ENCODE assay signal across 27 cellular contexts in the genomic region with DNA sequence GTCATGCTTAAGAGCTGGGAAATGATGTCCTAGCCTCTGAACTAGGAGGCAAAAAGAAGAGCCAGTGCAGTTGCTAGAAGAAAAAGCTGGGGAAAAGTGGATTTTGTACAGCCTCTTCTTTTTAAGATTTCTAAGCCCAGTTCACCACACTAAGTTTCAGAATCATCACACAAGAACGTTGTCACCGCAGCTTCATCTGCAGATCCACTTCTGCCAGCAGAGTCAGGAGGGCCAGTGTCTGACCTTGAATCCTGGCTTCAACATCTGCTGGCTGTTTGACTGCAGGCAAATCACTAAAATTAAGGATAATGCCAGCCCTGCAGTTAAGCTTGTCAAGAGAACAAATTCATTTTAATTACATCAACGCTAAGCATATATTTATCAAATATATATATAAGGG. TPM values are rescaled to one million over a fixed set of nuclear protein-coding genes. Genes with fewer than 3 reads are reported as not detected.
A peak's percentile ranks its signal among the peaks of the same experiment; 100 is the strongest.
DNase-seq lines count a peak whose midpoint lies in the region; ATAC-seq and TF ChIP-seq lines count a peak whose summit lies in the region.
"Had no signal": no experiment of that assay in that cellular context is flagged by ENCODE, and none has a peak within 500 bp of the region (broad histone marks: within the 10 kb centered on the region; RNA-seq: fewer than 3 reads in every experiment).

No MANE protein-coding gene starts in this region.

- H3K4me1 Mint-ChIP-seq in HFFc6 (ENCODE audit: low read depth) = peaks cover 37% of the 10 kb centered on the region
- H3K4me1 Mint-ChIP-seq: CD4-positive, alpha-beta memory T cell had no signal

- H3K27ac Mint-ChIP-seq in HFFc6 = peak overlapping the region; percentile 63
- H3K27ac Mint-ChIP-seq: CD4-positive, alpha-beta memory T cell had no signal

- no peaks in the 10 kb centered on the region for H3K4me1 ChIP-seq in adipocyte (ENCODE audit: control insufficient read depth, insufficient read depth, low read length)
- no peaks in the 10 kb centered on the region for H3K4me1 ChIP-seq in lower lobe of right lung
- H3K4me1 ChIP-seq: Caco-2 had no signal

- no peaks in the 10 kb centered on the region for H3K9me3 ChIP-seq in adipocyte (ENCODE audit: control insufficient read depth, low read length)
- H3K9me3 ChIP-seq in lower lobe of right lung = no peaks in the 10 kb centered on the region
- H3K9me3 ChIP-seq: BLaER1, Caco-2 had no signal

- no peaks in the 10 kb centered on the region for H3K36me3 ChIP-seq in adipocyte (ENCODE audit: control insufficient read depth, insufficient read depth, low read length, severe bottlenecking)
- no peaks in the 10 kb centered on the region for H3K36me3 ChIP-seq in lower lobe of right lung

- CTCF ChIA-PET in AG04449 (lab: Yijun Ruan, JAX) = no interaction called here

- intact Hi-C loops in lower lobe of right lung (cut with DNase I) = no loop called here

- DNase-seq in AG04449 (ENCODE audit: low read depth, low spot score) (peak; percentile 31), HFFc6 (peak; percentile 54), adipocyte (ENCODE audit: low read depth) (peak; percentile 57), glomerular visceral epithelial cell (ENCODE audit: extremely low spot score) (peak; percentile 22), lower lobe of right lung (no peak)
- DNase-seq in stimulated activated CD4-positive, alpha-beta T cell treated with anti-CD3 and anti-CD28 coated beads, Interleukin-2, amount 100 ng/mL, for 48 hours = no peak
- DNase-seq in stimulated activated CD4-positive, alpha-beta T cell treated with anti-CD3 and anti-CD28 coated beads, Interleukin-4, amount 100 ng/mL, for 4 hours = no peak
- DNase-seq: Caco-2; CD4-positive, alpha-beta memory T cell; DMS 273 treated with DMSO at 0.1 percent for 48 hours; DMS79 treated with DMSO at 0.1 percent for 48 hours; MM.1S; NCI-H1048; NCI-H1436; NCI-H1930; NCI-H226; NCI-H510A treated with DMSO at 0.1 percent for 48 hours; NCI-H774; PC-9; SHP77 treated with DMSO at 0.1 percent for 48 hours had no signal

- TF ChIP-seq CTCF in AG04449 (IDR thresholded peaks at IDR 0.05; ENCODE audit: insufficient read depth, low read length, missing control alignments) = no peak
- TF ChIP-seq CTCF in HFFc6 (IDR thresholded peaks at IDR 0.05) = no peak
- TF ChIP-seq CTCF in lower lobe of right lung (IDR thresholded peaks at IDR 0.05) = no peak

- peak overlapping the region; percentile 9; the same call in 1 of the 2 replicates for H3K4me3 Mint-ChIP-seq in HFFc6
- H3K4me3 Mint-ChIP-seq: CD4-positive, alpha-beta memory T cell had no signal

- no peaks in the 10 kb centered on the region for H3K9me3 Mint-ChIP-seq in HFFc6
- H3K9me3 Mint-ChIP-seq: CD4-positive, alpha-beta memory T cell had no signal

- no peak overlapping the region for H3K27ac ChIP-seq in lower lobe of right lung
- H3K27ac ChIP-seq: BLaER1, PC-9, RWPE1, SK-N-MC had no signal

- POLR2A ChIA-PET in AG04449 (lab: Yijun Ruan, JAX) = no interaction called here

- no peaks in the 10 kb centered on the region for H3K36me3 Mint-ChIP-seq in HFFc6 (ENCODE audit: low read depth)
- H3K36me3 Mint-ChIP-seq: CD4-positive, alpha-beta memory T cell had no signal

- no peak overlapping the region for H3K9ac ChIP-seq in adipocyte (ENCODE audit: low read length)
- H3K9ac ChIP-seq: BLaER1 had no signal

- no peaks in the 10 kb centered on the region; the same call in 1 of the 2 replicates for H3K27me3 Mint-ChIP-seq in HFFc6 (ENCODE audit: insufficient read depth)
- H3K27me3 Mint-ChIP-seq: CD4-positive, alpha-beta memory T cell had no signal

- no peak for ATAC-seq in lower lobe of right lung
- ATAC-seq: GM12878, K562 had no signal

- H3K4me3 ChIP-seq in AG04449 (ENCODE audit: low read depth, low read length) (no peak overlapping the region), adipocyte (ENCODE audit: low read length) (no peak overlapping the region), lower lobe of right lung (no peak overlapping the region)
- H3K4me3 ChIP-seq: BLaER1, GM12878, K562, PC-9, SK-N-MC had no signal

- H3K27me3 ChIP-seq in adipocyte (replicated peaks; ENCODE audit: control insufficient read depth, insufficient read depth, low read length) (no peaks in the 10 kb centered on the region), lower lobe of right lung (ENCODE audit: low read depth) (no peaks in the 10 kb centered on the region)
- H3K27me3 ChIP-seq: BLaER1 had no signal

RNA-seq across cellular contexts. Expression of gene HDC, which starts 36.2 kb away (rescaled TPM):
- total RNA-seq in HFFc6 (2021; fragmentation: NEBNext Ultra II Directional; extraction: Animal tissue kit (Norgen Biotek cat#: 25700)) = under 1 TPM in 1 of 6 experiments, not detected in 5; 0.07 TPM
- 4.8 TPM for total RNA-seq in lower lobe of right lung
- total RNA-seq: A673; Caco-2; CD4-positive, alpha-beta memory T cell; GM12878; LHCN-M2; PC-9 had no signal

RNA-seq across cellular contexts. Expression of gene SLC27A2, which starts 47.3 kb away (rescaled TPM):
- total RNA-seq in HFFc6 (2021; fragmentation: NEBNext Ultra II Directional; extraction: Animal tissue kit (Norgen Biotek cat#: 25700)) = 1 to 10 TPM in 5 of 6 experiments, under 1 TPM in 1; 0.87 to 2.0 (median 1.3) TPM
- total RNA-seq in lower lobe of right lung = 2.9 TPM
- total RNA-seq: LHCN-M2 had no signal

Comparison
In these comparisons a context has a peak if more than half of its experiments do, and no peak if none do; other contexts are left out.
1. DNase-seq: peak in AG04449 (single experiment), HFFc6 (single experiment), adipocyte (single experiment) and glomerular visceral epithelial cell (single experiment); none in lower lobe of right lung (single experiment), stimulated activated CD4-positive, alpha-beta T cell treated with anti-CD3 and anti-CD28 coated beads, Interleukin-2, amount 100 ng/mL, for 48 hours (0 of 2) and stimulated activated CD4-positive, alpha-beta T cell treated with anti-CD3 and anti-CD28 coated beads, Interleukin-4, amount 100 ng/mL, for 4 hours (0 of 2).